8 cellular contexts compared by ENCODE assay signal in genomic region chr10:69319911-69320316, GRCh38. TPM values are rescaled to one million over a fixed set of nuclear protein-coding genes. Genes with fewer than 3 reads are reported as not detected.
DNase-seq lines count a peak whose midpoint lies in the region; ATAC-seq and TF ChIP-seq lines count a peak whose summit lies in the region.

No MANE protein-coding gene starts in this region.

- peaks cover 13 to 62% (median 52%) of the 10 kb centered on the region in 7 donors for H3K4me1 Mint-ChIP-seq in naive thymus-derived CD4-positive, alpha-beta T cell

- DNase-seq in AG04450 (ENCODE audit: low read depth, low spot score) (no peak), MG63 (no peak), colonic mucosa (no peak), AG08395 (ENCODE audit: low spot score) (no peak), iPS-NIHi7 (ENCODE audit: extremely low spot score) (no peak), NCI-H146 (lab: John Stamatoyannopoulos, UW) (no peak)
- DNase-seq in naive thymus-derived CD4-positive, alpha-beta T cell = peak in 1 of 9 donors; percentile 25

- peaks cover 15% of the 10 kb centered on the region for H3K4me1 ChIP-seq in colonic mucosa
- peaks cover 22 to 26% of the 10 kb centered on the region in 2 donors for H3K4me1 ChIP-seq in naive thymus-derived CD4-positive, alpha-beta T cell (ENCODE audit: control insufficient read depth in 2 of 2, insufficient read depth in 2 of 2, low read length in 2 of 2)

- no peaks in the 10 kb centered on the region; the same call in 1 of the 2 replicates for H3K9me3 ChIP-seq in AG04450 (ENCODE audit: control insufficient read depth, insufficient read depth, low read length)
- H3K9me3 ChIP-seq in MG63 = no peaks in the 10 kb centered on the region
- H3K9me3 ChIP-seq in colonic mucosa = no peaks in the 10 kb centered on the region
- no peaks in the 10 kb centered on the region for H3K9me3 ChIP-seq in naive thymus-derived CD4-positive, alpha-beta T cell (ENCODE audit: control insufficient read depth in 2 of 3, low read length in 3 of 3)

- H3K9me3 Mint-ChIP-seq in naive thymus-derived CD4-positive, alpha-beta T cell = no peaks in the 10 kb centered on the region

- ATAC-seq in naive thymus-derived CD4-positive, alpha-beta T cell = no peak
- no peak for ATAC-seq in HG03045 (IDR thresholded peaks at IDR 0.05; ENCODE audit: unreplicated experiment)

- H3K27me3 Mint-ChIP-seq in naive thymus-derived CD4-positive, alpha-beta T cell = no peaks in the 10 kb centered on the region

- H3K27ac ChIP-seq in AG04450 (ENCODE audit: low read depth, low read length) (no peak overlapping the region), colonic mucosa (peak overlapping the region; percentile 96)
- H3K27ac ChIP-seq in naive thymus-derived CD4-positive, alpha-beta T cell (ENCODE audit: low read depth, low read length) = peak overlapping the region; percentile 90

- H3K4me3 Mint-ChIP-seq in naive thymus-derived CD4-positive, alpha-beta T cell = peak overlapping the region; percentile 86 to 99 (median 96)

- TF ChIP-seq CTCF in AG04450 (IDR thresholded peaks at IDR 0.05; ENCODE audit: low read depth, low read length) = no peak
- TF ChIP-seq CTCF in colonic mucosa (IDR thresholded peaks at IDR 0.05) = no peak

- POLR2A ChIA-PET in AG04450 (lab: Yijun Ruan, JAX) = interaction anchor here (1.1 kb wide), 1 partner anchor 84 kb away, joined by 3 read pairs; no protein-coding TSS in a partner anchor
- POLR2A ChIA-PET in naive thymus-derived CD4-positive, alpha-beta T cell (lab: Charles Lee) = interaction anchor here (0.8 to 4.6 kb wide), 10 partner anchors 9 to 91 kb away, joined by 3 to 65 read pairs (median 13); no protein-coding TSS in a partner anchor

- no peaks in the 10 kb centered on the region for H3K27me3 ChIP-seq in AG04450 (ENCODE audit: control insufficient read depth, insufficient read depth, low read length)
- no peaks in the 10 kb centered on the region for H3K27me3 ChIP-seq in MG63
- H3K27me3 ChIP-seq in colonic mucosa = no peaks in the 10 kb centered on the region
- no peaks in the 10 kb centered on the region for H3K27me3 ChIP-seq in naive thymus-derived CD4-positive, alpha-beta T cell (ENCODE audit: control insufficient read depth in 2 of 2, insufficient read depth in 2 of 2, low read length in 2 of 2)

- intact Hi-C loops in colonic mucosa (cut with DNase I) = loop anchor here (10.0 kb wide), 2 partner anchors 65 to 85 kb away; no protein-coding TSS in a partner anchor
- intact Hi-C loops in naive thymus-derived CD4-positive, alpha-beta T cell (cut with micrococcal nuclease) = loop anchor here (1.0 to 10.0 kb wide), 14 partner anchors 8 to 1558 kb away; partner anchors contain the start of genes SUPV3L1 (in 2 of the 2), TYSND1 (in 2 of the 2), DDX21 (in 1 of the 2) and EIF4EBP2 (in 1 of the 2)

- peaks cover 0 to 4% (median 0%) of the 10 kb centered on the region in 5 donors for H3K36me3 Mint-ChIP-seq in naive thymus-derived CD4-positive, alpha-beta T cell

- H3K36me3 ChIP-seq in MG63 = peaks cover 2% of the 10 kb centered on the region; the same call in 1 of the 2 replicates
- H3K36me3 ChIP-seq in colonic mucosa = no peaks in the 10 kb centered on the region
- H3K36me3 ChIP-seq in naive thymus-derived CD4-positive, alpha-beta T cell (ENCODE audit: control insufficient read depth in 2 of 3, insufficient read depth in 3 of 3, low read length in 3 of 3) = peaks cover 0 to 5% (median 0%) of the 10 kb centered on the region in 3 experiments

- H3K9ac ChIP-seq in colonic mucosa (ENCODE audit: low read depth in 2 of 2, low read length in 2 of 2) = peak overlapping the region; percentile 40 to 94

- H3K4me3 ChIP-seq in AG04450 (ENCODE audit: low read depth, low read length) = peak overlapping the region; percentile 83
- peak overlapping the region; percentile 81 for H3K4me3 ChIP-seq in MG63
- H3K4me3 ChIP-seq in colonic mucosa = peak overlapping the region; percentile 86
- peak overlapping the region; percentile 85 for H3K4me3 ChIP-seq in naive thymus-derived CD4-positive, alpha-beta T cell (ENCODE audit: low read length)

- peak overlapping the region; percentile 85 to 97 (median 93) for H3K27ac Mint-ChIP-seq in naive thymus-derived CD4-positive, alpha-beta T cell

- CTCF ChIA-PET in AG04450 (lab: Charles Lee) = interaction anchor here (0.6 to 0.9 kb wide), 2 partner anchors 36 to 73 kb away, joined by 3 to 4 read pairs; no protein-coding TSS in a partner anchor
- CTCF ChIA-PET in naive thymus-derived CD4-positive, alpha-beta T cell (lab: Charles Lee) = interaction anchor here (0.6 to 1.3 kb wide), 4 partner anchors 34 to 87 kb away, joined by 3 to 4 read pairs (median 3); no protein-coding TSS in a partner anchor

RNA-seq across cellular contexts. Expression of gene HK1, which starts 41.6 kb away (rescaled TPM):
- polyA plus RNA-seq in AG04450 (2011; rRNA removed) = 31.9 and 37.4 TPM in 2 replicates
- 51.6 and 57.3 TPM in 2 replicates for polyA minus RNA-seq in AG04450 (2011; rRNA and poly(A)+ RNA removed)
- 72.2 and 83.2 TPM in 2 replicates for total RNA-seq in MG63 (2014; rRNA removed; shearing (Covaris generic); ENCODE audit: low replicate concordance)
- total RNA-seq in colonic mucosa = 10 to 100 TPM; 73.3 to 83.3 TPM
- total RNA-seq in naive thymus-derived CD4-positive, alpha-beta T cell = 100 to 1,000 TPM in 1 of 5 experiments, 10 to 100 TPM in 4; 60.1 to 144 (median 66.3) TPM
- 100 to 1,000 TPM in 1 of 2 donors, 10 to 100 TPM in 1; 95.5 to 138 TPM for polyA plus RNA-seq in naive thymus-derived CD4-positive, alpha-beta T cell
